In the genomic region with DNA sequence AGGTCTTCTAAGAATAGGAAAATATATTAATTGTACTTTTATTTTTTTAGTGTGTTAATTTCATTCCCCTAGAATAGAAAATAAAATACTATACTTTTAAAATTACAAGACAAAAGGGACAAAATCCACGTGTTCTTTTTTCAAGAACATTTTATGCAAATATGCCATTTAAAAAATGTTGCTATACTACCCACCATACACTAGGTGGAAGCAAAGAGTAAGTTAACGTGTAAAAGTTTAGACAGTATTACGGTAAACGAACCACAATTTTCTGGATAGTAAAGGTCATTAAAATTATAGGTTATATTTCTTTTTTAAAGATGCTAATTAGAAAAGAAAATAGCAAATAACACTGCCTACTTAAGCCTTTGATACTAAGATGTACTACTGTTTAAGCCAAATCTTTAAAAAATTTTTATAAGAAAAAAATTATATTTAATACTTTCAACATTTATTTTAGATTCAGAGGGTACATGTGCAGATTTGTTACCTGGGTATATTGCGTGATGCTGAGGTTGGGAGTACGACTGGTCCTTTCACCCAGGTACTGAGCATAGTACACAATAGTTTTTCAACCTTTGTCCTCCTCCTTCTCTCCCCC, we compare ENCODE assay signal across 8 cellular contexts.
DNase-seq lines count a peak whose midpoint lies in the region; ATAC-seq, FAIRE-seq and TF ChIP-seq lines count a peak whose summit lies in the region.

No MANE protein-coding gene starts in this region.

- TF ChIP-seq CTCF in GM12874 (IDR thresholded peaks at IDR 0.05; ENCODE audit: insufficient read depth, low read depth, low read length) (0 out of 2 replicates have a peak, but pooled peaks have one; percentile 20), body of pancreas (IDR thresholded peaks at IDR 0.05) (peak; percentile 20 to 74 (median 62)), lower lobe of right lung (IDR thresholded peaks at IDR 0.05) (peak; percentile 61)

- no peaks in the 10 kb centered on the region for H3K9me3 Mint-ChIP-seq in activated T-helper 1 cell treated with anti-CD3 and anti-CD28 coated beads, Interleukin-12 subunit alpha, Interleukin-12 subunit beta, Interleukin-2, Interleukin-4 antibody, amounts not matched to agents 30 ng/mL and 10 ng/mL and 1 ng/mL, durations not matched to agents 14 hours and 24 hours and 36 hours

- FAIRE-seq in A204.1 (lab: Jason Lieb, UNC): peak; percentile 99

- no peaks in the 10 kb centered on the region for H3K27me3 Mint-ChIP-seq in activated T-helper 1 cell treated with anti-CD3 and anti-CD28 coated beads, Interleukin-12 subunit alpha, Interleukin-12 subunit beta, Interleukin-2, Interleukin-4 antibody, amounts not matched to agents 30 ng/mL and 10 ng/mL and 1 ng/mL, durations not matched to agents 14 hours and 24 hours and 36 hours (ENCODE audit: insufficient read depth)

- H3K9me3 ChIP-seq in body of pancreas (no peaks in the 10 kb centered on the region), lower lobe of right lung (no peaks in the 10 kb centered on the region)

- H3K4me1 ChIP-seq in body of pancreas: peaks cover 6% of the 10 kb centered on the region
- H3K4me1 ChIP-seq in lower lobe of right lung: no peaks in the 10 kb centered on the region

- H3K4me3 ChIP-seq in body of pancreas: no peak overlapping the region
- H3K4me3 ChIP-seq in lower lobe of right lung: no peak overlapping the region

- no peaks in the 10 kb centered on the region for H3K27me3 ChIP-seq in body of pancreas
- H3K27me3 ChIP-seq in lower lobe of right lung (ENCODE audit: low read depth): no peaks in the 10 kb centered on the region

- 6 to 10% methylated on average over 6 of the region's 6 CpGs for WGBS in body of pancreas, 2 donors

- no peak for TF ChIP-seq POLR2A in body of pancreas (IDR thresholded peaks at IDR 0.05)

- no peak overlapping the region for H3K27ac Mint-ChIP-seq in activated T-helper 1 cell treated with anti-CD3 and anti-CD28 coated beads, Interleukin-12 subunit alpha, Interleukin-12 subunit beta, Interleukin-2, Interleukin-4 antibody, amounts not matched to agents 30 ng/mL and 10 ng/mL and 1 ng/mL, durations not matched to agents 14 hours and 24 hours and 36 hours

- H3K27ac ChIP-seq in body of pancreas: no peak overlapping the region
- H3K27ac ChIP-seq in lower lobe of right lung: no peak overlapping the region

- H3K4me1 Mint-ChIP-seq in activated T-helper 1 cell treated with anti-CD3 and anti-CD28 coated beads, Interleukin-12 subunit alpha, Interleukin-12 subunit beta, Interleukin-2, Interleukin-4 antibody, amounts not matched to agents 30 ng/mL and 10 ng/mL and 1 ng/mL, durations not matched to agents 14 hours and 24 hours and 36 hours (ENCODE audit: low read depth): no peaks in the 10 kb centered on the region

- H3K36me3 ChIP-seq in body of pancreas (replicated peaks in 1 of 2; ENCODE audit: insufficient read depth in 1 of 2, low read depth in 2 of 2): no peaks in the 10 kb centered on the region
- no peaks in the 10 kb centered on the region for H3K36me3 ChIP-seq in lower lobe of right lung

- peak; percentile 2 for DNase-seq in NCI-H1694 (lab: John Stamatoyannopoulos, UW)
- DNase-seq in body of pancreas: no peak
- no peak for DNase-seq in lower lobe of right lung
- DNase-seq in GM19240 (ENCODE audit: insufficient read length, low spot score): no peak
- DNase-seq in activated T-helper 1 cell treated with anti-CD3 and anti-CD28 coated beads, Interleukin-12 subunit alpha, Interleukin-12 subunit beta, Interleukin-2, Interleukin-4 antibody, amounts not matched to agents 30 ng/mL and 10 ng/mL and 1 ng/mL, durations not matched to agents 14 hours and 24 hours and 36 hours (ENCODE audit: low spot score): no peak

- H3K4me3 Mint-ChIP-seq in activated T-helper 1 cell treated with anti-CD3 and anti-CD28 coated beads, Interleukin-12 subunit alpha, Interleukin-12 subunit beta, Interleukin-2, Interleukin-4 antibody, amounts not matched to agents 30 ng/mL and 10 ng/mL and 1 ng/mL, durations not matched to agents 14 hours and 24 hours and 36 hours: no peak overlapping the region

- intact Hi-C loops in body of pancreas (cut with DNase I): no loop called here
- intact Hi-C loops in lower lobe of right lung (cut with DNase I): loop anchor here (10.0 kb wide), 1 partner anchor 412 kb away; no protein-coding TSS in a partner anchor
- intact Hi-C loops in activated T-helper 1 cell treated with anti-CD3 and anti-CD28 coated beads, Interleukin-12 subunit alpha, Interleukin-12 subunit beta, Interleukin-2, Interleukin-4 antibody, amounts not matched to agents 30 ng/mL and 10 ng/mL and 1 ng/mL, durations not matched to agents 14 hours and 24 hours and 36 hours (cut with micrococcal nuclease): no loop called here

- ATAC-seq in HG02763 (IDR thresholded peaks at IDR 0.05; ENCODE audit: unreplicated experiment) (peak; percentile 76), body of pancreas (peak; percentile 71), lower lobe of right lung (peak; percentile 65 to 68)

- no peaks in the 10 kb centered on the region for H3K36me3 Mint-ChIP-seq in activated T-helper 1 cell treated with anti-CD3 and anti-CD28 coated beads, Interleukin-12 subunit alpha, Interleukin-12 subunit beta, Interleukin-2, Interleukin-4 antibody, amounts not matched to agents 30 ng/mL and 10 ng/mL and 1 ng/mL, durations not matched to agents 14 hours and 24 hours and 36 hours (ENCODE audit: low read depth)
